Comparison of ENCODE assay signal across 1 cellular context in the genomic region with DNA sequence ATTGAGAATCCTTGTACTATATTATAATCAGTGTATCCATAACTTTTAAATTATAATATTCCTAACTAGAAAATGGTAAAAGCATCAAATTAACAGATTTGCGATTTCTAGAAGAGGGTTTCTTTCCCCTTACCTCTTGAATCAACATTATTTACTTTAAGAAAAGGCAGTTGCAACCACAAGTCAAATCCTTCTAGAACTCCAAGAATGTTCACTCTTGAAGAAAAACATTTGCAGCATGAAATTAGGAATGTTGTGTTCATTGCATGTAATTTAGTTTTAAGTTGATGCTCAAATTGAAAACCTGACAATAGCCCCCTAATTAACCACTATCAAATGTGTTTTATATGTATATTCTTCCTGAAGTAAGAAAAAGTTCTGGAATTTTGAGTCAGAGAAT.
TF ChIP-seq lines count a peak whose summit lies in the region.

No MANE protein-coding gene starts in this region.

TF ChIP-seq in IMR-90, 13 proteins besides CTCF, POLR2A, EP300 and RAD21 (continued from another document):
- TF ChIP-seq, protein P1, sequence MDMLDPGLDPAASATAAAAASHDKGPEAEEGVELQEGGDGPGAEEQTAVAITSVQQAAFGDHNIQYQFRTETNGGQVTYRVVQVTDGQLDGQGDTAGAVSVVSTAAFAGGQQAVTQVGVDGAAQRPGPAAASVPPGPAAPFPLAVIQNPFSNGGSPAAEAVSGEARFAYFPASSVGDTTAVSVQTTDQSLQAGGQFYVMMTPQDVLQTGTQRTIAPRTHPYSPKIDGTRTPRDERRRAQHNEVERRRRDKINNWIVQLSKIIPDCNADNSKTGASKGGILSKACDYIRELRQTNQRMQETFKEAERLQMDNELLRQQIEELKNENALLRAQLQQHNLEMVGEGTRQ (IDR thresholded peaks at IDR 0.05; ENCODE audit: low read depth, low read length) = no peak
- no peak for TF ChIP-seq ELK1 (IDR thresholded peaks at IDR 0.05; ENCODE audit: borderline replicate concordance, low read depth, low read length)
- no peak for TF ChIP-seq MAZ (IDR thresholded peaks at IDR 0.05; ENCODE audit: borderline replicate concordance, low read depth, low read length)
- TF ChIP-seq NFE2L2 (IDR thresholded peaks at IDR 0.05; ENCODE audit: low read depth, low read length) = no peak
- no peak for TF ChIP-seq FOS (IDR thresholded peaks at IDR 0.05; ENCODE audit: low read depth, low read length)
- no peak for TF ChIP-seq CHD1 (IDR thresholded peaks at IDR 0.05; ENCODE audit: low read depth, low read length)
- TF ChIP-seq RCOR1 (IDR thresholded peaks at IDR 0.05; ENCODE audit: insufficient replicate concordance, low read length) = no peak
